ENCODE assay signal across 8 cellular contexts in the genomic region with DNA sequence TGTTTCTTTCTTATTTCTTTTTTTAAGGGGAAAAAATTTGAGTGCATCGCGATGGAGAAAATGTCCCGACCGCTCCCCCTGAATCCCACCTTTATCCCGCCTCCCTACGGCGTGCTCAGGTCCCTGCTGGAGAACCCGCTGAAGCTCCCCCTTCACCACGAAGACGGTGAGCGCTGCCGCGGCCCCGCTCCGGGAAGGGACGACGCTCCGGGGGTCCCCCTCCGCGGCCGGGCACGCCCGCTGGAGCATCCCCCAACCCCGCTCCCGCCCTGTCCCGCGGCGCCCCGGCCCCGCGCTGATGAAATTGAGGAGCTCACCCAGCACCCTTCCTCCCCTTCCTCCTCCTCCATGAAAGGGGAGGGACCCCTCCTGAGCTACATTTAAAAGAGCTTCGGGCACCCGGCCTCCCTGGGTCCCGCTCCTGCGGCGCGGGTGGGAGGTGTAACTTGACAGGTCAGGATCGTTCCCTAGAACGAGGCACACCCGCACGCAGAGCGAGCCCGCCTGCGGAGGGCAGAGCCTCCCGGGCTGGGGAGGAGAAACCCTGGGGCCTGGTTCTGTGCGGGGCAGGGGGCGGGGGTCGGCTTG. TPM values are rescaled to one million over a fixed set of nuclear protein-coding genes. Genes with fewer than 3 reads are reported as not detected.
DNase-seq lines count a peak whose midpoint lies in the region; ATAC-seq, FAIRE-seq and TF ChIP-seq lines count a peak whose summit lies in the region.

No MANE protein-coding gene starts in this region.

- dilution Hi-C loops in keratinocyte (cut with MboI; ENCODE audit: extremely low pct_ligation_motif_present, low sequenced_read_pairs), result no loop called here

- H3K4me2 ChIP-seq in keratinocyte (ENCODE audit: control insufficient read depth, extremely low read depth, insufficient read depth, low read depth, low read length), result peak overlapping the region; percentile 63

- no peak overlapping the region for H3K27ac ChIP-seq in keratinocyte (ENCODE audit: control insufficient read depth, insufficient read depth, low read length)

- DNase-seq in NCI-H82 (lab: John Stamatoyannopoulos, UW), result peak; percentile 47
- no peak for DNase-seq in NCI-H82 treated with DMSO at 0.1 percent for 48 hours (lab: John Stamatoyannopoulos, UW; ENCODE audit: unreplicated experiment)
- peak; percentile 12 for DNase-seq in astrocyte of the hippocampus (ENCODE audit: low read depth, low spot score)
- no peak for DNase-seq in keratinocyte (ENCODE audit: low read depth, low spot score)
- DNase-seq in GOT3 (lab: John Stamatoyannopoulos, UW), result no peak

- H3K27me3 ChIP-seq in keratinocyte (ENCODE audit: control insufficient read depth, extremely low read depth, insufficient read depth, low read length), result peaks cover 47% of the 10 kb centered on the region

- H3K4me1 Mint-ChIP-seq in stimulated activated memory B cell treated with anti-CD40 and anti-IgM and Interleukin-4, amounts not matched to agents 10 μg/mL and 1 μg/mL and 100 μg/mL, for 72 hours, result peaks cover 15% of the 10 kb centered on the region

- H4K20me1 ChIP-seq in keratinocyte (ENCODE audit: control insufficient read depth, extremely low read depth, insufficient read depth, low read length), result no peaks in the 10 kb centered on the region

- peaks cover 4% of the 10 kb centered on the region for H3K4me1 ChIP-seq in keratinocyte (ENCODE audit: control insufficient read depth, extremely low read depth, insufficient read depth, low read length)

- H3K27ac Mint-ChIP-seq in stimulated activated memory B cell treated with anti-CD40 and anti-IgM and Interleukin-4, amounts not matched to agents 10 μg/mL and 1 μg/mL and 100 μg/mL, for 72 hours, result no peak overlapping the region

- TF ChIP-seq CTCF in keratinocyte (optimal IDR thresholded peaks at IDR 0.05 in 1 of 3, IDR thresholded peaks at IDR 0.05 in 1 of 3, conservative IDR thresholded peaks at IDR 0.05 in 1 of 3; ENCODE audit: extremely low read depth in 1 of 3, insufficient read depth in 2 of 3, low read length in 3 of 3), result no peak

- peak overlapping the region; percentile 57 for H3K4me3 Mint-ChIP-seq in stimulated activated memory B cell treated with anti-CD40 and anti-IgM and Interleukin-4, amounts not matched to agents 10 μg/mL and 1 μg/mL and 100 μg/mL, for 72 hours

- H3K9ac ChIP-seq in keratinocyte (ENCODE audit: control insufficient read depth, extremely low read depth, insufficient read depth, low read length), result no peak overlapping the region

- H3K4me3 ChIP-seq in keratinocyte (ENCODE audit: control insufficient read depth in 2 of 3, extremely low read depth in 1 of 3, insufficient read depth in 2 of 3, low read depth in 1 of 3, low read length in 3 of 3), result peak overlapping the region in 2 of 3 experiments; percentile 40 to 52

- no peaks in the 10 kb centered on the region for H3K36me3 ChIP-seq in keratinocyte (ENCODE audit: control insufficient read depth in 2 of 2, extremely low read depth in 1 of 2, insufficient read depth in 2 of 2, low read length in 2 of 2)

- ATAC-seq in stimulated activated memory B cell treated with anti-CD40 and anti-IgM and Interleukin-4, amounts not matched to agents 10 μg/mL and 1 μg/mL and 100 μg/mL, for 72 hours, result no peak
- ATAC-seq in GM21576 (IDR thresholded peaks at IDR 0.05; ENCODE audit: unreplicated experiment) (no peak), HG03159 (IDR thresholded peaks at IDR 0.05; ENCODE audit: unreplicated experiment) (no peak)

- no peak overlapping the region for H2AFZ ChIP-seq in keratinocyte (ENCODE audit: control insufficient read depth, low read length)

- no peaks in the 10 kb centered on the region for H3K36me3 Mint-ChIP-seq in stimulated activated memory B cell treated with anti-CD40 and anti-IgM and Interleukin-4, amounts not matched to agents 10 μg/mL and 1 μg/mL and 100 μg/mL, for 72 hours

- H3K9me3 ChIP-seq in keratinocyte (ENCODE audit: control insufficient read depth, low read depth, low read length), result no peaks in the 10 kb centered on the region

- H3K9me3 Mint-ChIP-seq in stimulated activated memory B cell treated with anti-CD40 and anti-IgM and Interleukin-4, amounts not matched to agents 10 μg/mL and 1 μg/mL and 100 μg/mL, for 72 hours, result no peaks in the 10 kb centered on the region

- peaks cover 86% of the 10 kb centered on the region for H3K27me3 Mint-ChIP-seq in stimulated activated memory B cell treated with anti-CD40 and anti-IgM and Interleukin-4, amounts not matched to agents 10 μg/mL and 1 μg/mL and 100 μg/mL, for 72 hours

- no peaks in the 10 kb centered on the region for H3K9me1 ChIP-seq in keratinocyte (ENCODE audit: control insufficient read depth, extremely low read depth, insufficient read depth, low read length)

- H3K79me2 ChIP-seq in keratinocyte (ENCODE audit: control insufficient read depth, insufficient read depth, low read length), result no peaks in the 10 kb centered on the region

- FAIRE-seq in keratinocyte (lab: Jason Lieb, UNC), result no peak

RNA-seq across cellular contexts. Expression of a gene that starts 0.8 kb away (rescaled TPM):
- 0.09 to 0.85 TPM (median 0.21 TPM) in 3 replicates for polyA plus RNA-seq in keratinocyte
- polyA plus RNA-seq in keratinocyte (2011; ENCODE audit: low read depth), result 0.39 TPM
- polyA plus RNA-seq in keratinocyte (2011; cell fraction: cytosol; rRNA removed), result 0.06 and 0.13 TPM in 2 replicates
- polyA plus RNA-seq in keratinocyte (2011; cell fraction: nucleus; rRNA removed), result 0.53 and 1.4 TPM in 2 replicates
- polyA plus RNA-seq in keratinocyte (2012; ENCODE audit: low replicate concordance), result 0.15 and 0.78 TPM in 2 replicates
- 0.19 to 2.2 TPM in 2 of 3 replicates, not detected in the other for polyA minus RNA-seq in keratinocyte
- polyA minus RNA-seq in keratinocyte (2011; cell fraction: cytosol; rRNA and poly(A)+ RNA removed), result not detected
- polyA minus RNA-seq in keratinocyte (2011; cell fraction: nucleus; rRNA and poly(A)+ RNA removed), result 0.32 and 0.78 TPM in 2 replicates

Comparison
In these comparisons a context has a peak if more than half of its experiments do, and no peak if none do; other contexts are left out.
1. DNase-seq: peak in NCI-H82 (single experiment) and astrocyte of the hippocampus (single experiment); none in NCI-H82 treated with DMSO at 0.1 percent for 48 hours (single experiment), keratinocyte (single experiment) and GOT3 (single experiment).